In the genomic region with DNA sequence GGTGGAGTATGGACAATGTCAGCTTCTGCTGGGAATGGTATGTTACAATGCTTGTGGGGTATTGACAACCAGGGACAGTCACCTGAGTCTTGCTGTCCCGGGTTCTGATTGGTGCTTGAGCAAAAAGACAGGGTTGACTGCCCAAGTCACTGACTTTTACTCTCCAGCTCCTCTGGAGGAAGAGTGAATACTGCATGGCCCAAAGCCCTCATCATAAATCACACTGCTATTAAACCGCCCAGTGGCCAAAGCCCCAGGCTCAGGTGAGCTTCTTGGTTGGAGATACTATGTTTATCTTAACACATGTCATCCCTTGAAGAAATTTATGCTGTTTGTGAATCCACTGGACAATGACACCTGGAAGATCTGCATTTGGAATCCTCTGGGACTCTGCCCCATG, we compare ENCODE assay signal across 13 cellular contexts.
DNase-seq lines count a peak whose midpoint lies in the region; ATAC-seq and TF ChIP-seq lines count a peak whose summit lies in the region.
"Had no signal": no experiment of that assay in that cellular context is flagged by ENCODE, and none has a peak within 500 bp of the region (broad histone marks: within the 10 kb centered on the region; RNA-seq: fewer than 3 reads in every experiment).

No MANE protein-coding gene starts in this region.

- H2BK15ac ChIP-seq in mesendoderm (replicated peaks; ENCODE audit: low read depth): no peak overlapping the region

- no peaks in the 10 kb centered on the region for H3F3A ChIP-seq in GM23338 (replicated peaks; ENCODE audit: low read depth)

- H3K4me3 ChIP-seq in GM23338: no peak overlapping the region
- H3K4me3 ChIP-seq in endodermal cell (ENCODE audit: low read length): peak overlapping the region; percentile 27
- H3K4me3 ChIP-seq in mesendoderm (ENCODE audit: low read length): no peak overlapping the region
- no peak overlapping the region for H3K4me3 ChIP-seq in tibial artery

- H3K4me3 Mint-ChIP-seq in GM23338 (no peak overlapping the region), endodermal cell (no peak overlapping the region)
- H3K4me3 Mint-ChIP-seq: B cell; CD4-positive, alpha-beta T cell had no signal

- H3K27ac Mint-ChIP-seq in GM23338 (no peak overlapping the region), endodermal cell (no peak overlapping the region)
- H3K27ac Mint-ChIP-seq: B cell; CD4-positive, alpha-beta T cell had no signal

- ATAC-seq in GM23338: no peak; the same call in 2 of the 3 replicates

- H4K20me1 ChIP-seq in GM23338 (replicated peaks; ENCODE audit: insufficient read depth): no peaks in the 10 kb centered on the region

- no peak overlapping the region for H3K23ac ChIP-seq in mesendoderm (ENCODE audit: low read length)

- TF ChIP-seq CTCF in GM23338 (conservative IDR thresholded peaks at IDR 0.05; ENCODE audit: low read depth in 2 of 2) (no peak), endodermal cell (conservative IDR thresholded peaks at IDR 0.05) (peak; percentile 45), tibial artery (IDR thresholded peaks at IDR 0.05) (no peak)

- no peaks in the 10 kb centered on the region for H3K9me3 ChIP-seq in endodermal cell (ENCODE audit: control insufficient read depth, low read length)
- H3K9me3 ChIP-seq in tibial artery: no peaks in the 10 kb centered on the region

- 83% methylated on average over 2 of the region's 2 CpGs; no CpG with 5 or more reads in 1 of the 2 experiments for WGBS in endodermal cell (ENCODE audit: insufficient coverage in 1 of 2, insufficient read length in 1 of 2), 2 experiments
- no CpG with 5 or more reads among the region's 2 CpGs for WGBS in mesendoderm (ENCODE audit: extremely low coverage, insufficient coverage, low lambda C conversion rate)

- H3K4me1 ChIP-seq in GM23338 (ENCODE audit: insufficient read depth): peaks cover 9% of the 10 kb centered on the region; the same call in 1 of the 2 replicates
- peaks cover 16% of the 10 kb centered on the region for H3K4me1 ChIP-seq in endodermal cell (ENCODE audit: control insufficient read depth, insufficient read depth, low read length)
- peaks cover 12% of the 10 kb centered on the region for H3K4me1 ChIP-seq in mesendoderm (ENCODE audit: control insufficient read depth, low read depth, low read length)
- peaks cover 0 to 9% (median 2%) of the 10 kb centered on the region in 4 donors for H3K4me1 ChIP-seq in tibial artery

- no peak overlapping the region for H4K5ac ChIP-seq in mesendoderm (ENCODE audit: low read length)

- intact Hi-C loops in tibial artery (cut with DNase I; ENCODE audit: low total_unique reads): no loop called here

- H3K27me3 ChIP-seq in GM23338 (ENCODE audit: insufficient read depth) (no peaks in the 10 kb centered on the region), endodermal cell (ENCODE audit: control insufficient read depth, insufficient read depth, low read length, poor library complexity, severe bottlenecking) (no peaks in the 10 kb centered on the region), mesendoderm (ENCODE audit: insufficient read depth, low read length, poor library complexity) (no peaks in the 10 kb centered on the region), tibial artery (no peaks in the 10 kb centered on the region)

- H2BK5ac ChIP-seq in mesendoderm (ENCODE audit: low read length): peak overlapping the region; percentile 68

- H3K18ac ChIP-seq in mesendoderm (ENCODE audit: low read length): peak overlapping the region; percentile 85

- no peaks in the 10 kb centered on the region for H3K79me1 ChIP-seq in mesendoderm (ENCODE audit: low read length)

- peaks cover 3% of the 10 kb centered on the region for H3K9me2 ChIP-seq in GM23338 (ENCODE audit: insufficient read depth)

- H3K56ac ChIP-seq in mesendoderm (ENCODE audit: low read length): no peak overlapping the region

- H3K79me2 ChIP-seq in GM23338 (replicated peaks; ENCODE audit: insufficient read depth) (no peaks in the 10 kb centered on the region), mesendoderm (ENCODE audit: control insufficient read depth, insufficient read depth, low read length) (no peaks in the 10 kb centered on the region)

- H3K36me3 Mint-ChIP-seq in GM23338 (ENCODE audit: low read depth) (peaks cover 2% of the 10 kb centered on the region; the same call in 1 of the 3 replicates), endodermal cell (ENCODE audit: low read depth) (no peaks in the 10 kb centered on the region)

- H2AK5ac ChIP-seq in mesendoderm (ENCODE audit: low read length): peak overlapping the region; percentile 43

- peaks cover 6% of the 10 kb centered on the region; the same call in 2 of the 3 replicates for H3K4me1 Mint-ChIP-seq in GM23338
- H3K4me1 Mint-ChIP-seq in endodermal cell: peaks cover 26% of the 10 kb centered on the region
- H3K4me1 Mint-ChIP-seq: B cell had no signal

- peak overlapping the region; percentile 15 for H2BK120ac ChIP-seq in mesendoderm (ENCODE audit: low read depth, low read length)

- H3K27me3 Mint-ChIP-seq in GM23338 (ENCODE audit: insufficient read depth, low read depth, poor library complexity) (peaks cover 4% of the 10 kb centered on the region), endodermal cell (ENCODE audit: insufficient read depth) (no peaks in the 10 kb centered on the region)
- H3K27me3 Mint-ChIP-seq: B cell; CD4-positive, alpha-beta T cell had no signal

- H3K4ac ChIP-seq in mesendoderm (ENCODE audit: low read depth, low read length): peak overlapping the region; percentile 66

- no peak overlapping the region for H4K8ac ChIP-seq in mesendoderm (ENCODE audit: low read depth, low read length)

- H3K36me3 ChIP-seq in GM23338 (ENCODE audit: insufficient read depth): no peaks in the 10 kb centered on the region
- H3K36me3 ChIP-seq in endodermal cell (ENCODE audit: control insufficient read depth, insufficient read depth, low read length): no peaks in the 10 kb centered on the region
- H3K36me3 ChIP-seq in mesendoderm (ENCODE audit: control insufficient read depth, insufficient read depth, low read length): no peaks in the 10 kb centered on the region
- no peaks in the 10 kb centered on the region for H3K36me3 ChIP-seq in tibial artery

- in situ Hi-C loops in Caki2 (cut with HindIII; ENCODE audit: low pct_unique_long_range_greater_than_20kb, low sequenced_read_pairs): no loop called here

- H3K4me2 ChIP-seq in GM23338: no peak overlapping the region
- no peak overlapping the region for H3K4me2 ChIP-seq in mesendoderm (ENCODE audit: low read length)

- H3K9ac ChIP-seq in endodermal cell (ENCODE audit: extremely low read depth, low read length, poor library complexity, severe bottlenecking) (no peak overlapping the region), mesendoderm (ENCODE audit: low read length) (no peak overlapping the region)

- H3K9me3 Mint-ChIP-seq in GM23338 (no peaks in the 10 kb centered on the region), endodermal cell (peaks cover 2% of the 10 kb centered on the region)

- H3K27ac ChIP-seq in GM23338 (ENCODE audit: low read depth) (no peak overlapping the region), endodermal cell (ENCODE audit: low read depth, low read length) (no peak overlapping the region), mesendoderm (ENCODE audit: low read depth, low read length) (peak overlapping the region; percentile 26), tibial artery (no peak overlapping the region)

- DNase-seq in Caki2 (ENCODE audit: low read depth) (peak; percentile 23), GM23338 (ENCODE audit: low spot score) (peak; percentile 17), endodermal cell (no peak), mesendoderm (peak; percentile 41), tibial artery (no peak), midbrain (lab: John Stamatoyannopoulos, UW) (no peak), cortex of kidney (lab: John Stamatoyannopoulos, UW) (no peak)
- DNase-seq: C1 segment of cervical spinal cord; CD4-positive, alpha-beta T cell; DMS79; H7; IMR-90 had no signal

- H2AFZ ChIP-seq in GM23338: no peak overlapping the region

Comparison
In these comparisons a context has a peak if more than half of its experiments do, and no peak if none do; other contexts are left out.
1. DNase-seq: peak in Caki2 (single experiment), GM23338 (single experiment) and mesendoderm (single experiment); none in endodermal cell (single experiment), tibial artery (0 of 2), midbrain (single experiment) and cortex of kidney (single experiment).